Comparison of ENCODE assay signal across 1 cellular context in genomic region chr13:112752711-112753541, GRCh38.
TF ChIP-seq lines count a peak whose summit lies in the region.

No MANE protein-coding gene starts in this region.

TF ChIP-seq in GM23338, 12 proteins besides CTCF, POLR2A, EP300 and RAD21 (continued from another document):
- TF ChIP-seq ZNF114 (CRISPR knock-in tag; IDR thresholded peaks at IDR 0.05) (no peak), CREB1 (CRISPR knock-in tag; IDR thresholded peaks at IDR 0.05; ENCODE audit: low read depth) (no peak), REST (IDR thresholded peaks at IDR 0.05; ENCODE audit: unreplicated experiment) (no peak), ETS1 (IDR thresholded peaks at IDR 0.05) (no peak), JUNB (IDR thresholded peaks at IDR 0.05; ENCODE audit: unreplicated experiment) (no peak), EZH2 (IDR thresholded peaks at IDR 0.05; ENCODE audit: low read depth, unreplicated experiment) (no peak), POLR2AphosphoS5 (IDR thresholded peaks at IDR 0.05; ENCODE audit: low read depth) (no peak)
